Comparison of ENCODE assay signal across 8 cellular contexts in genomic region chr9:97388721-97389238, GRCh38.
DNase-seq lines count a peak whose midpoint lies in the region; ATAC-seq, FAIRE-seq and TF ChIP-seq lines count a peak whose summit lies in the region.

No MANE protein-coding gene starts in this region.

- ATAC-seq in GM19372 (IDR thresholded peaks at IDR 0.05; ENCODE audit: low read depth, unreplicated experiment): peak; percentile 67
- peak; percentile 55 for ATAC-seq in HG03280 (IDR thresholded peaks at IDR 0.05; ENCODE audit: unreplicated experiment)
- ATAC-seq in HG02970 (IDR thresholded peaks at IDR 0.05; ENCODE audit: low FRiP score, unreplicated experiment): no peak

- H3K27me3 ChIP-seq in GM06990 (replicated peaks; ENCODE audit: control insufficient read depth, insufficient read depth, low read length): no peaks in the 10 kb centered on the region; the same call in 1 of the 2 replicates

- peaks cover 13% of the 10 kb centered on the region for H3K4me1 Mint-ChIP-seq in activated naive CD4-positive, alpha-beta T cell treated with anti-CD3 and anti-CD28 coated beads, Interleukin-2, amount 50 U/mL, for 24 hours

- DNase-seq in GM06990 (ENCODE audit: extremely low read depth, insufficient read length) (peak; percentile 70), NCI-H748 treated with DMSO at 0.1 percent for 48 hours (lab: John Stamatoyannopoulos, UW) (no peak), urothelium cell line (ENCODE audit: low spot score) (no peak), DMS79 (lab: John Stamatoyannopoulos, UW) (no peak)

- H3K4me3 Mint-ChIP-seq in activated naive CD4-positive, alpha-beta T cell treated with anti-CD3 and anti-CD28 coated beads, Interleukin-2, amount 50 U/mL, for 24 hours: no peak overlapping the region

- TF ChIP-seq CTCF in GM06990 (IDR thresholded peaks at IDR 0.05; ENCODE audit: insufficient read depth, low read length, poor library complexity, severe bottlenecking): no peak

- H3K36me3 Mint-ChIP-seq in activated naive CD4-positive, alpha-beta T cell treated with anti-CD3 and anti-CD28 coated beads, Interleukin-2, amount 50 U/mL, for 24 hours: no peaks in the 10 kb centered on the region

- peak overlapping the region; percentile 46 for H3K27ac Mint-ChIP-seq in activated naive CD4-positive, alpha-beta T cell treated with anti-CD3 and anti-CD28 coated beads, Interleukin-2, amount 50 U/mL, for 24 hours

- peaks cover 7% of the 10 kb centered on the region for H3K27me3 Mint-ChIP-seq in activated naive CD4-positive, alpha-beta T cell treated with anti-CD3 and anti-CD28 coated beads, Interleukin-2, amount 50 U/mL, for 24 hours

- H3K36me3 ChIP-seq in GM06990 (ENCODE audit: control insufficient read depth, insufficient read depth, low read length): no peaks in the 10 kb centered on the region

- H3K4me3 ChIP-seq in GM06990 (replicated peaks; ENCODE audit: low read depth, low read length): no peak overlapping the region

- no peak for FAIRE-seq in urothelium cell line (lab: Jason Lieb, UNC)

- no peaks in the 10 kb centered on the region for H3K9me3 Mint-ChIP-seq in activated naive CD4-positive, alpha-beta T cell treated with anti-CD3 and anti-CD28 coated beads, Interleukin-2, amount 50 U/mL, for 24 hours
